10 cellular contexts compared by ENCODE assay signal in the genomic region with DNA sequence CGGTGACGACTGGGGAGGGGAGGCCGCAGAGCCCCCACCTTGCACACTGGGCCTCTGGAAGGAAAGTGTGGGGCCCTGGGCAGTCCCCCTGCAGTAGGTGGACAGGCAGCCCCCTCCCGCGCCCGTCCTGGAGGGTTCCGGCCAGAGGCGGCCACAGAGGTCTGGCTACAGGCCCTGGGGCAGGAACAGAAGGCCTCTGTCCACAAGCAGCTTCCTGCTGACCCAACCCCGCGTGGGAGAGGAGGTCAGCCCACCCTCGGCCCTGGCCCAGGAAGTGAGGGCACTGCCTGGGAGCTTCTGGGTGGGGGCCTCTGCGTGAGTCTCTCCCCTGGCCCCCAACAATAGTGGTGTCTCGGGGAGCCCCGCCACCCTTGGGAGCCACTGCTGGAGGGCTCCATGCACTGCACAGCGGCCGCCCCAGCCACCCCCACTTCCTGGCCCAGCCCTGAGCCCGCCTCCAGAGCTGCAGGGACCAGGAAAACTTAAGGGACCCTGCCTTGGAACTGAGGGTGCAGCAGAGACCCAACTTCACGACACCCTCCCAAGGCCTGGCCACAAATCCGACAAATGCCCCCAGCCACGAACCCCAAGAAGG. TPM values are rescaled to one million over a fixed set of nuclear protein-coding genes. Genes with fewer than 3 reads are reported as not detected.
A peak's percentile ranks its signal among the peaks of the same experiment; 100 is the strongest.
DNase-seq lines count a peak whose midpoint lies in the region; ATAC-seq and TF ChIP-seq lines count a peak whose summit lies in the region.
"Had no signal": no experiment of that assay in that cellular context is flagged by ENCODE, and none has a peak within 500 bp of the region (broad histone marks: within the 10 kb centered on the region; RNA-seq: fewer than 3 reads in every experiment).

No MANE protein-coding gene starts in this region.

- H3K36me3 ChIP-seq in Peyer's patch = peaks cover 0 to 7% (median 0%) of the 10 kb centered on the region in 3 donors
- no peaks in the 10 kb centered on the region for H3K36me3 ChIP-seq in right lobe of liver
- no peaks in the 10 kb centered on the region for H3K36me3 ChIP-seq in thyroid gland

- H3K4me3 ChIP-seq in Peyer's patch (peak overlapping the region in 2 of 4 donors; percentile 23 to 32), right lobe of liver (peak overlapping the region in 2 of 3 donors; percentile 7 to 16), thyroid gland (replicated peaks in 1 of 3) (peak overlapping the region in 1 of 3 donors; percentile 3)

- 80% methylated on average over 1 of the region's 20 CpGs for WGBS in right lobe of liver (ENCODE audit: insufficient coverage, low coverage, low lambda C conversion rate, missing lambda C conversion rate)
- WGBS in thyroid gland, 2 donors = 73 to 75% methylated on average over 9 to 11 of the region's 20 CpGs

- intact Hi-C loops in right lobe of liver (cut with DNase I) = no loop called here
- intact Hi-C loops in thyroid gland (cut with DNase I) = no loop called here

- no peak for DNase-seq in Peyer's patch
- DNase-seq in endothelial cell (ENCODE audit: low spot score) = peak; percentile 30
- DNase-seq in right lobe of liver = no peak
- no peak for DNase-seq in thyroid gland
- no peak for DNase-seq in activated T-cell treated with anti-CD3 and anti-CD28 coated beads, Interleukin-2, amount 50 U/mL, for 72 hours
- no peak for DNase-seq in NCI-H2029 treated with DMSO at 0.1 percent for 48 hours (lab: John Stamatoyannopoulos, UW)
- DNase-seq in DMS 273 treated with DMSO at 0.1 percent for 48 hours (lab: John Stamatoyannopoulos, UW) = no peak
- DNase-seq: activated CD4-positive, alpha-beta T cell treated with anti-CD3 and anti-CD28 coated beads, Interleukin-2, amount 50 U/mL, for 4 hours; activated naive CD8-positive, alpha-beta T cell treated with anti-CD3 and anti-CD28 coated beads, Interleukin-2, amount 10 ng/mL, durations not matched to agents 7 days and 5 days had no signal

- TF ChIP-seq POLR2A in Peyer's patch (IDR thresholded peaks at IDR 0.05) = no peak
- TF ChIP-seq POLR2A in right lobe of liver (IDR thresholded peaks at IDR 0.05) = no peak
- TF ChIP-seq POLR2A in thyroid gland (IDR thresholded peaks at IDR 0.05) = no peak

- peak overlapping the region; percentile 44 to 77 (median 68) for H3K27ac ChIP-seq in Peyer's patch
- peak overlapping the region; percentile 47 to 68 (median 60) for H3K27ac ChIP-seq in right lobe of liver
- peak overlapping the region; percentile 10 to 80 (median 51) for H3K27ac ChIP-seq in thyroid gland

- no peaks in the 10 kb centered on the region for H3K36me3 Mint-ChIP-seq in endothelial cell (ENCODE audit: low read depth, unreplicated experiment)
- no peaks in the 10 kb centered on the region for H3K36me3 Mint-ChIP-seq in activated T-cell treated with anti-CD3 and anti-CD28 coated beads, Interleukin-2, amount 50 U/mL, for 72 hours (ENCODE audit: insufficient read depth in 2 of 2)
- H3K36me3 Mint-ChIP-seq: activated naive CD8-positive, alpha-beta T cell treated with anti-CD3 and anti-CD28 coated beads, Interleukin-2, amount 10 ng/mL, durations not matched to agents 7 days and 5 days had no signal

- TF ChIP-seq CTCF in Peyer's patch (IDR thresholded peaks at IDR 0.05) = no peak
- no peak for TF ChIP-seq CTCF in endothelial cell (IDR thresholded peaks at IDR 0.05; ENCODE audit: unreplicated experiment)
- no peak for TF ChIP-seq CTCF in right lobe of liver (IDR thresholded peaks at IDR 0.05)
- TF ChIP-seq CTCF in thyroid gland (IDR thresholded peaks at IDR 0.05) = no peak

- peaks cover 27% of the 10 kb centered on the region for H3K4me1 Mint-ChIP-seq in endothelial cell (ENCODE audit: unreplicated experiment)
- H3K4me1 Mint-ChIP-seq in activated T-cell treated with anti-CD3 and anti-CD28 coated beads, Interleukin-2, amount 50 U/mL, for 72 hours (ENCODE audit: low read depth) = peaks cover 6% of the 10 kb centered on the region
- H3K4me1 Mint-ChIP-seq: activated naive CD8-positive, alpha-beta T cell treated with anti-CD3 and anti-CD28 coated beads, Interleukin-2, amount 10 ng/mL, durations not matched to agents 7 days and 5 days had no signal

- H3K9me3 ChIP-seq in Peyer's patch (no peaks in the 10 kb centered on the region), right lobe of liver (no peaks in the 10 kb centered on the region), thyroid gland (no peaks in the 10 kb centered on the region)

- peak in 1 of 4 donors; percentile 2 for ATAC-seq in right lobe of liver
- ATAC-seq in GM21381 (IDR thresholded peaks at IDR 0.05; ENCODE audit: unreplicated experiment) = no peak
- ATAC-seq in activated T-cell treated with anti-CD3 and anti-CD28 coated beads, Interleukin-2, amount 50 U/mL, for 72 hours (replicated peaks in 1 of 2) = no peak

- no peaks in the 10 kb centered on the region for H3K27me3 ChIP-seq in Peyer's patch
- H3K27me3 ChIP-seq in right lobe of liver = no peaks in the 10 kb centered on the region
- no peaks in the 10 kb centered on the region for H3K27me3 ChIP-seq in thyroid gland

- no peaks in the 10 kb centered on the region for H3K9me3 Mint-ChIP-seq in endothelial cell (ENCODE audit: unreplicated experiment)
- H3K9me3 Mint-ChIP-seq in activated T-cell treated with anti-CD3 and anti-CD28 coated beads, Interleukin-2, amount 50 U/mL, for 72 hours = no peaks in the 10 kb centered on the region
- H3K9me3 Mint-ChIP-seq: activated naive CD8-positive, alpha-beta T cell treated with anti-CD3 and anti-CD28 coated beads, Interleukin-2, amount 10 ng/mL, durations not matched to agents 7 days and 5 days had no signal

- H3K4me1 ChIP-seq in Peyer's patch = peaks cover 0 to 68% (median 12%) of the 10 kb centered on the region in 4 donors
- H3K4me1 ChIP-seq in right lobe of liver = peaks cover 0 to 22% (median 5%) of the 10 kb centered on the region in 4 donors
- peaks cover 24 to 44% of the 10 kb centered on the region in 2 donors for H3K4me1 ChIP-seq in thyroid gland

- H3K27me3 Mint-ChIP-seq in endothelial cell (ENCODE audit: unreplicated experiment) = peaks cover 10% of the 10 kb centered on the region
- H3K27me3 Mint-ChIP-seq in activated T-cell treated with anti-CD3 and anti-CD28 coated beads, Interleukin-2, amount 50 U/mL, for 72 hours (ENCODE audit: low read depth) = no peaks in the 10 kb centered on the region

- H3K4me3 Mint-ChIP-seq in endothelial cell (ENCODE audit: unreplicated experiment) = no peak overlapping the region
- H3K4me3 Mint-ChIP-seq in activated T-cell treated with anti-CD3 and anti-CD28 coated beads, Interleukin-2, amount 50 U/mL, for 72 hours = no peak overlapping the region
- H3K4me3 Mint-ChIP-seq: activated naive CD8-positive, alpha-beta T cell treated with anti-CD3 and anti-CD28 coated beads, Interleukin-2, amount 10 ng/mL, durations not matched to agents 7 days and 5 days had no signal

- no peak overlapping the region for H3K27ac Mint-ChIP-seq in endothelial cell (ENCODE audit: unreplicated experiment)
- no peak overlapping the region for H3K27ac Mint-ChIP-seq in activated T-cell treated with anti-CD3 and anti-CD28 coated beads, Interleukin-2, amount 50 U/mL, for 72 hours
- H3K27ac Mint-ChIP-seq: activated naive CD8-positive, alpha-beta T cell treated with anti-CD3 and anti-CD28 coated beads, Interleukin-2, amount 10 ng/mL, durations not matched to agents 7 days and 5 days had no signal

RNA-seq across cellular contexts. Expression of a gene that starts 4.7 kb away (rescaled TPM):
- total RNA-seq in Peyer's patch = 100 to 1,000 TPM; 111 to 272 (median 209) TPM
- 25.0 TPM for total RNA-seq in endothelial cell (ENCODE audit: unreplicated experiment)
- total RNA-seq in right lobe of liver = 10 to 100 TPM in 5 of 6 experiments, 1 to 10 TPM in 1; 8.2 to 23.8 (median 13.6) TPM
- total RNA-seq in thyroid gland = 10 to 100 TPM; 10.0 to 16.6 (median 14.3) TPM
- 1 to 10 TPM; 3.5 to 3.7 TPM for total RNA-seq in activated T-cell treated with anti-CD3 and anti-CD28 coated beads, Interleukin-2, amount 50 U/mL, for 72 hours

RNA-seq across cellular contexts. Expression of a gene that starts 49.6 kb away (rescaled TPM):
- total RNA-seq in Peyer's patch = 100 to 1,000 TPM in 2 of 4 donors, 10 to 100 TPM in 2; 84.4 to 192 (median 108) TPM
- 109 TPM for total RNA-seq in endothelial cell (ENCODE audit: unreplicated experiment)
- total RNA-seq in right lobe of liver = 10 to 100 TPM; 30.1 to 49.6 (median 41.2) TPM
- 10 to 100 TPM; 34.5 to 72.3 (median 65.5) TPM for total RNA-seq in thyroid gland
- total RNA-seq in activated T-cell treated with anti-CD3 and anti-CD28 coated beads, Interleukin-2, amount 50 U/mL, for 72 hours = 10 to 100 TPM; 57.0 to 63.9 TPM
